8 cellular contexts compared by ENCODE assay signal in the genomic region with DNA sequence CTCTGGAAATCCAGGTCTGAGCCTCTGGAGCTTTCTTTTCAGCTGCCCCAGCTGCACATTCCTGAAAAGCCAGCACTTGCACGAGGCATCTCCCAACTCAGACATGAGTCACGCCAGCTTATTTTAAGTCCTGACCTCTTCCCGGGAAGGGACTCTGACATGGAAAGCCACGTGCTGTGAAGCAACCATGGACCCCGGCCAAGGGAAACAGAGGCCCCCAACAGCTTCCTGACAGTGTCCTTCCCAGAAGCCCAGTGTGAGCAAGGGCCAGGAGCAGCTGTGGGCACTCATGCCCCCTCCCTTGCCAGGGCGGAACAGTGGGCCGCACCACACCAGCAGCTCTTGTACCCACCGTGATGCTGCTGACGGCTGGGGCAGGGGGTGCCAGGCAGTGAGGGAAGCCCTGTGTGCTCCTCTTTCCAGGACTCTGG.
A peak's percentile ranks its signal among the peaks of the same experiment; 100 is the strongest.
DNase-seq lines count a peak whose midpoint lies in the region; ATAC-seq, FAIRE-seq and TF ChIP-seq lines count a peak whose summit lies in the region.

No MANE protein-coding gene starts in this region.

- no peak for TF ChIP-seq EP300 in esophagus muscularis mucosa (IDR thresholded peaks at IDR 0.05)

- H3K4me1 Mint-ChIP-seq in naive thymus-derived CD4-positive, alpha-beta T cell, result no peaks in the 10 kb centered on the region

- H3K27ac Mint-ChIP-seq in naive thymus-derived CD4-positive, alpha-beta T cell, result no peak overlapping the region

- no peak for TF ChIP-seq POLR2A in esophagus muscularis mucosa (IDR thresholded peaks at IDR 0.05; ENCODE audit: low read depth)

- no peak overlapping the region for H3K4me3 Mint-ChIP-seq in naive thymus-derived CD4-positive, alpha-beta T cell

- no peak for ATAC-seq in naive thymus-derived CD4-positive, alpha-beta T cell

- no peaks in the 10 kb centered on the region for H3K36me3 Mint-ChIP-seq in naive thymus-derived CD4-positive, alpha-beta T cell

- no peaks in the 10 kb centered on the region for H3K36me3 ChIP-seq in esophagus muscularis mucosa
- H3K36me3 ChIP-seq in naive thymus-derived CD4-positive, alpha-beta T cell (ENCODE audit: control insufficient read depth in 2 of 3, insufficient read depth in 3 of 3, low read length in 3 of 3), result no peaks in the 10 kb centered on the region

- peaks cover 0 to 13% (median 0%) of the 10 kb centered on the region in 11 donors for H3K9me3 Mint-ChIP-seq in naive thymus-derived CD4-positive, alpha-beta T cell

- H3K4me1 ChIP-seq in esophagus muscularis mucosa, result peaks cover 15 to 21% (median 18%) of the 10 kb centered on the region in 4 donors
- no peaks in the 10 kb centered on the region for H3K4me1 ChIP-seq in naive thymus-derived CD4-positive, alpha-beta T cell (ENCODE audit: control insufficient read depth in 2 of 2, insufficient read depth in 2 of 2, low read length in 2 of 2)

- TF ChIP-seq CTCF in esophagus muscularis mucosa (IDR thresholded peaks at IDR 0.05), result no peak

- peak; percentile 89 for FAIRE-seq in RCC 7860 (lab: Jason Lieb, UNC)

- peak overlapping the region in 3 of 4 donors; percentile 48 to 77 (median 71) for H3K27ac ChIP-seq in esophagus muscularis mucosa (replicated peaks in 1 of 4)
- no peak overlapping the region for H3K27ac ChIP-seq in naive thymus-derived CD4-positive, alpha-beta T cell (ENCODE audit: low read depth, low read length)

- DNase-seq in RCC 7860 (ENCODE audit: low spot score) (peak; percentile 88), esophagus muscularis mucosa (ENCODE audit: extremely low spot score) (no peak), lung microvascular endothelial cell (ENCODE audit: low read depth in 2 of 2) (peak; percentile 26 to 87), ureter (ENCODE audit: low spot score) (peak; percentile 89), NCI-H1694 (lab: John Stamatoyannopoulos, UW) (no peak), NCI-H2081 (lab: John Stamatoyannopoulos, UW) (no peak)
- DNase-seq in naive thymus-derived CD4-positive, alpha-beta T cell, result no peak
- DNase-seq in activated T-cell treated with anti-CD3 and anti-CD28 coated beads, Interleukin-2, amount 50 U/mL, for 1 hour, result no peak

- H3K27me3 Mint-ChIP-seq in naive thymus-derived CD4-positive, alpha-beta T cell, result peaks cover 0 to 28% (median 0%) of the 10 kb centered on the region in 5 donors

- no peaks in the 10 kb centered on the region for H3K27me3 ChIP-seq in esophagus muscularis mucosa
- H3K27me3 ChIP-seq in naive thymus-derived CD4-positive, alpha-beta T cell (ENCODE audit: control insufficient read depth in 2 of 2, insufficient read depth in 2 of 2, low read length in 2 of 2), result no peaks in the 10 kb centered on the region

- CTCF ChIA-PET in naive thymus-derived CD4-positive, alpha-beta T cell (lab: Charles Lee), result no interaction called here

- intact Hi-C loops in esophagus muscularis mucosa (cut with DNase I), result no loop called here
- intact Hi-C loops in naive thymus-derived CD4-positive, alpha-beta T cell (cut with micrococcal nuclease), result no loop called here

- no peaks in the 10 kb centered on the region for H3K9me3 ChIP-seq in esophagus muscularis mucosa
- no peaks in the 10 kb centered on the region for H3K9me3 ChIP-seq in naive thymus-derived CD4-positive, alpha-beta T cell (ENCODE audit: control insufficient read depth in 2 of 3, low read length in 3 of 3)

- no peak overlapping the region for H3K4me3 ChIP-seq in esophagus muscularis mucosa
- no peak overlapping the region for H3K4me3 ChIP-seq in naive thymus-derived CD4-positive, alpha-beta T cell (ENCODE audit: low read length)

- 25% methylated on average over 7 of the region's 9 CpGs for WGBS in esophagus muscularis mucosa

- POLR2A ChIA-PET in naive thymus-derived CD4-positive, alpha-beta T cell (lab: Charles Lee), result no interaction called here

Comparison
In these comparisons a context has a peak if more than half of its experiments do, and no peak if none do; other contexts are left out.
1. DNase-seq: peak in RCC 7860 (single experiment), lung microvascular endothelial cell (2 of 2) and ureter (single experiment); none in esophagus muscularis mucosa (single experiment), NCI-H1694 (single experiment), naive thymus-derived CD4-positive, alpha-beta T cell (0 of 9), NCI-H2081 (0 of 2) and activated T-cell treated with anti-CD3 and anti-CD28 coated beads, Interleukin-2, amount 50 U/mL, for 1 hour (single experiment).